In genomic region chr6:168104636-168105035, GRCh38 we compare ENCODE assay signal across 18 cellular contexts. TPM values are rescaled to one million over a fixed set of nuclear protein-coding genes. Genes with fewer than 3 reads are reported as not detected.
A peak's percentile ranks its signal among the peaks of the same experiment; 100 is the strongest.
DNase-seq lines count a peak whose midpoint lies in the region; FAIRE-seq and TF ChIP-seq lines count a peak whose summit lies in the region.
"Had no signal": no experiment of that assay in that cellular context is flagged by ENCODE, and none has a peak within 500 bp of the region (broad histone marks: within the 10 kb centered on the region; RNA-seq: fewer than 3 reads in every experiment).

No MANE protein-coding gene starts in this region.

- H3K9me3 Mint-ChIP-seq in type B pancreatic cell: no peaks in the 10 kb centered on the region
- H3K9me3 Mint-ChIP-seq: CD4-positive, alpha-beta memory T cell had no signal

- no peak overlapping the region for H3K9ac ChIP-seq in kidney (ENCODE audit: low read length in 2 of 2)

- no peaks in the 10 kb centered on the region for H3K36me3 ChIP-seq in left ventricle myocardium inferior
- no peaks in the 10 kb centered on the region for H3K36me3 ChIP-seq in right atrium auricular region
- H3K36me3 ChIP-seq in kidney (ENCODE audit: control insufficient read depth in 1 of 2, insufficient read depth in 2 of 2, low read length in 2 of 2): no peaks in the 10 kb centered on the region
- H3K36me3 ChIP-seq: BE2C, HAP-1 had no signal

- no peak overlapping the region for H3K4me3 ChIP-seq in left ventricle myocardium inferior
- no peak overlapping the region for H3K4me3 ChIP-seq in right atrium auricular region
- H3K4me3 ChIP-seq in kidney (ENCODE audit: low read length in 2 of 2): no peak overlapping the region
- H3K4me3 ChIP-seq: A549, GM12878, HAP-1 had no signal

- H3K4me1 ChIP-seq in left ventricle myocardium inferior: peaks cover 22% of the 10 kb centered on the region
- peaks cover 0 to 20% of the 10 kb centered on the region in 2 donors for H3K4me1 ChIP-seq in right atrium auricular region
- no peaks in the 10 kb centered on the region for H3K4me1 ChIP-seq in kidney (ENCODE audit: control insufficient read depth in 1 of 2, insufficient read depth in 1 of 2, low read depth in 1 of 2, low read length in 2 of 2)
- H3K4me1 ChIP-seq: A549, BE2C, HAP-1 had no signal

- FAIRE-seq in kidney (lab: Jason Lieb, UNC): no peak
- FAIRE-seq: A549, GM12878, GM18507, H1 had no signal

- H3K27me3 Mint-ChIP-seq in type B pancreatic cell: peaks cover 5% of the 10 kb centered on the region

- H3K4me1 Mint-ChIP-seq in type B pancreatic cell (ENCODE audit: unreplicated experiment): peaks cover 35% of the 10 kb centered on the region
- H3K4me1 Mint-ChIP-seq: CD4-positive, alpha-beta memory T cell had no signal

- H3K27ac ChIP-seq in left ventricle myocardium inferior (replicated peaks): no peak overlapping the region
- no peak overlapping the region for H3K27ac ChIP-seq in right atrium auricular region
- no peak overlapping the region for H3K27ac ChIP-seq in kidney (ENCODE audit: low read depth in 2 of 2, low read length in 2 of 2)
- H3K27ac ChIP-seq: A549, C4-2B had no signal

- no peak overlapping the region for H3K4me3 Mint-ChIP-seq in type B pancreatic cell
- H3K4me3 Mint-ChIP-seq: CD4-positive, alpha-beta memory T cell had no signal

- intact Hi-C loops in left ventricle myocardium inferior (cut with micrococcal nuclease) (no loop called here), kidney (cut with DNase I) (no loop called here)

- DNase-seq in left ventricle myocardium inferior (peak; percentile 1), right atrium auricular region (ENCODE audit: low spot score) (no peak), kidney (peak; percentile 29), type B pancreatic cell (ENCODE audit: extremely low spot score, unreplicated experiment) (no peak), germinal center (ENCODE audit: low spot score) (no peak)
- DNase-seq in activated CD4-positive, CD25-positive, alpha-beta regulatory T cell treated with anti-CD3 and anti-CD28 coated beads, Interleukin-2, amount 50 U/mL, for 72 hours: no peak
- DNase-seq: BE2C; CD4-positive, alpha-beta memory T cell; DMS79 had no signal

- peaks cover 40% of the 10 kb centered on the region for H3K27me3 ChIP-seq in left ventricle myocardium inferior (ENCODE audit: low read depth)
- peaks cover 10 to 12% of the 10 kb centered on the region in 2 donors for H3K27me3 ChIP-seq in right atrium auricular region
- H3K27me3 ChIP-seq: BE2C had no signal

- H3K9me3 ChIP-seq in left ventricle myocardium inferior (replicated peaks) (no peaks in the 10 kb centered on the region), right atrium auricular region (no peaks in the 10 kb centered on the region), kidney (ENCODE audit: control insufficient read depth in 1 of 2, low read length in 2 of 2) (no peaks in the 10 kb centered on the region)
- H3K9me3 ChIP-seq: A549, BE2C, HAP-1 had no signal

- no peaks in the 10 kb centered on the region for H3K36me3 Mint-ChIP-seq in type B pancreatic cell
- H3K36me3 Mint-ChIP-seq: CD4-positive, alpha-beta memory T cell had no signal

- peak overlapping the region; percentile 46 for H3K27ac Mint-ChIP-seq in type B pancreatic cell
- H3K27ac Mint-ChIP-seq: CD4-positive, alpha-beta memory T cell had no signal

- no peak for TF ChIP-seq CTCF in left ventricle myocardium inferior (IDR thresholded peaks at IDR 0.05; ENCODE audit: borderline replicate concordance)
- no peak for TF ChIP-seq CTCF in right atrium auricular region (IDR thresholded peaks at IDR 0.05)
- no peak for TF ChIP-seq CTCF in kidney (IDR thresholded peaks at IDR 0.05; ENCODE audit: borderline replicate concordance, extremely low read depth, insufficient read depth)
- no peak for TF ChIP-seq CTCF in type B pancreatic cell (conservative IDR thresholded peaks at IDR 0.05)

RNA-seq across cellular contexts. Expression of gene FRMD1, which starts 25.6 kb away (rescaled TPM):
- total RNA-seq in left ventricle myocardium inferior (0.16 TPM), right atrium auricular region (under 1 TPM in 1 of 2 donors, not detected in 1; 0.08 TPM), kidney (1.1 TPM), type B pancreatic cell (ENCODE audit: low replicate concordance) (0.17 and 0.33 TPM in 2 replicates)
- 7.5 TPM for polyA plus RNA-seq in kidney (ENCODE audit: insufficient read depth, low read depth, low replicate concordance)
- total RNA-seq: CD4-positive, alpha-beta memory T cell; G401; GM12878; H1; HT1080 had no signal
- polyA plus RNA-seq: A549; AG04450; CD4-positive, alpha-beta memory T cell; GM12878 had no signal

Comparison
In these comparisons a context has a peak if more than half of its experiments do, and no peak if none do; other contexts are left out.
1. DNase-seq: peak in left ventricle myocardium inferior (single experiment) and kidney (single experiment); none in right atrium auricular region (single experiment), type B pancreatic cell (single experiment), activated CD4-positive, CD25-positive, alpha-beta regulatory T cell treated with anti-CD3 and anti-CD28 coated beads, Interleukin-2, amount 50 U/mL, for 72 hours (single experiment) and germinal center (single experiment).